Comparison of ENCODE assay signal across 9 cellular contexts in genomic region chr5:179697993-179698934, GRCh38. TPM values are rescaled to one million over a fixed set of nuclear protein-coding genes. Genes with fewer than 3 reads are reported as not detected.
A peak's percentile ranks its signal among the peaks of the same experiment; 100 is the strongest.
DNase-seq lines count a peak whose midpoint lies in the region; ATAC-seq, FAIRE-seq and TF ChIP-seq lines count a peak whose summit lies in the region.
"Had no signal": no experiment of that assay in that cellular context is flagged by ENCODE, and none has a peak within 500 bp of the region (broad histone marks: within the 10 kb centered on the region; RNA-seq: fewer than 3 reads in every experiment).

No MANE protein-coding gene starts in this region.

- H3K4me3 Mint-ChIP-seq in activated CD4-positive, alpha-beta T cell treated with anti-CD3 and anti-CD28 coated beads for 36 hours = peak overlapping the region; percentile 94

- H3K9me3 ChIP-seq in BE2C = no peaks in the 10 kb centered on the region
- no peaks in the 10 kb centered on the region for H3K9me3 ChIP-seq in colonic mucosa

- peak overlapping the region; percentile 87 for H3K4me3 ChIP-seq in BE2C (ENCODE audit: low read depth, low read length)
- H3K4me3 ChIP-seq in colonic mucosa = peak overlapping the region; percentile 72

- H3K9me3 Mint-ChIP-seq in activated CD4-positive, alpha-beta T cell treated with anti-CD3 and anti-CD28 coated beads for 36 hours (ENCODE audit: low read depth) = no peaks in the 10 kb centered on the region

- H3K27ac ChIP-seq in colonic mucosa = peak overlapping the region; percentile 95
- peak overlapping the region; percentile 94 for H3K27ac ChIP-seq in layer of hippocampus (ENCODE audit: low read depth, low read length)

- peaks cover 19% of the 10 kb centered on the region for H3K36me3 ChIP-seq in BE2C
- H3K36me3 ChIP-seq in colonic mucosa = no peaks in the 10 kb centered on the region

- POLR2A ChIA-PET in activated CD4-positive, alpha-beta T cell treated with anti-CD3 and anti-CD28 coated beads for 36 hours (lab: Charles Lee) = interaction anchor here (0.9 to 2.2 kb wide), 5 partner anchors 20 to 75 kb away, joined by 5 to 11 read pairs (median 6); partner anchors contain the start of genes HNRNPH1 and MAML1

- CTCF ChIA-PET in activated CD4-positive, alpha-beta T cell treated with anti-CD3 and anti-CD28 coated beads for 36 hours (lab: Charles Lee) = no interaction called here

- peak; percentile 86 for FAIRE-seq in GM19239 (lab: Jason Lieb, UNC)
- FAIRE-seq: islet of Langerhans had no signal

- H3K36me3 Mint-ChIP-seq in activated CD4-positive, alpha-beta T cell treated with anti-CD3 and anti-CD28 coated beads for 36 hours (ENCODE audit: low read depth) = peaks cover 35% of the 10 kb centered on the region

- DNase-seq in BE2C = peak; percentile 99
- peak; percentile 31 for DNase-seq in GM19239 (ENCODE audit: insufficient read length, low spot score)
- peak; percentile 79 for DNase-seq in NCI-H510A treated with DMSO at 0.1 percent for 48 hours (lab: John Stamatoyannopoulos, UW)
- peak; percentile 99 for DNase-seq in activated CD4-positive, alpha-beta T cell treated with anti-CD3 and anti-CD28 coated beads for 36 hours
- peak; percentile 99 for DNase-seq in colonic mucosa
- DNase-seq in stimulated activated CD4-positive, alpha-beta T cell treated with anti-CD3 and anti-CD28 coated beads, Interleukin-1b, Interleukin-23, amount 100 ng/mL, for 24 hours (ENCODE audit: low read depth in 4 of 4, low spot score in 1 of 4) = peak; percentile 91 to 98 (median 98)

- H3K27me3 ChIP-seq in BE2C = no peaks in the 10 kb centered on the region
- no peaks in the 10 kb centered on the region for H3K27me3 ChIP-seq in colonic mucosa
- no peaks in the 10 kb centered on the region for H3K27me3 ChIP-seq in layer of hippocampus (ENCODE audit: control insufficient read depth, insufficient read depth, low read length)

- TF ChIP-seq CTCF in BE2C (IDR thresholded peaks at IDR 0.05; ENCODE audit: low read depth, low read length) = no peak
- TF ChIP-seq CTCF in colonic mucosa (IDR thresholded peaks at IDR 0.05) = no peak

- H3K4me1 Mint-ChIP-seq in activated CD4-positive, alpha-beta T cell treated with anti-CD3 and anti-CD28 coated beads for 36 hours = peaks cover 34% of the 10 kb centered on the region

- H3K4me1 ChIP-seq in BE2C = no peaks in the 10 kb centered on the region; the same call in 1 of the 2 replicates
- H3K4me1 ChIP-seq in colonic mucosa = peaks cover 15% of the 10 kb centered on the region

- no peaks in the 10 kb centered on the region for H3K27me3 Mint-ChIP-seq in activated CD4-positive, alpha-beta T cell treated with anti-CD3 and anti-CD28 coated beads for 36 hours

- ATAC-seq in HG03442 (IDR thresholded peaks at IDR 0.05; ENCODE audit: unreplicated experiment) = peak; percentile 85
- peak; percentile 89 for ATAC-seq in activated CD4-positive, alpha-beta T cell treated with anti-CD3 and anti-CD28 coated beads for 36 hours

- intact Hi-C loops in activated CD4-positive, alpha-beta T cell treated with anti-CD3 and anti-CD28 coated beads for 36 hours (cut with DNase I, micrococcal nuclease) = loop anchor here (1.0 to 5.0 kb wide), 13 partner anchors 20 to 1071 kb away; partner anchors contain the start of genes HNRNPH1 (in 2 of the 2), MAML1 (in 2 of the 2), RUFY1 (in 2 of the 2) and CLK4 (in 1 of the 2)
- intact Hi-C loops in colonic mucosa (cut with DNase I) = loop anchor here (5.0 kb wide), 1 partner anchor 34 kb away; the partner anchor contains the start of gene MAML1

- H3K9ac ChIP-seq in colonic mucosa (ENCODE audit: low read depth in 2 of 2, low read length in 2 of 2) = peak overlapping the region; percentile 91 to 98

- peak overlapping the region; percentile 100 for H3K27ac Mint-ChIP-seq in activated CD4-positive, alpha-beta T cell treated with anti-CD3 and anti-CD28 coated beads for 36 hours

RNA-seq across cellular contexts. Expression of gene CANX, which starts 0.5 kb away (rescaled TPM):
- 525 TPM for polyA plus RNA-seq in BE2C (2012; ENCODE audit: insufficient read depth, insufficient read length, low read depth)
- 100 to 1,000 TPM; 472 to 554 TPM for total RNA-seq in activated CD4-positive, alpha-beta T cell treated with anti-CD3 and anti-CD28 coated beads for 36 hours
- total RNA-seq in colonic mucosa = 100 to 1,000 TPM; 571 to 818 TPM

RNA-seq across cellular contexts. Expression of gene CBY3, which starts 17.4 kb away (rescaled TPM):
- not detected for polyA plus RNA-seq in BE2C (2012; ENCODE audit: insufficient read depth, insufficient read length, low read depth)
- under 1 TPM; 0.40 to 0.71 TPM for total RNA-seq in activated CD4-positive, alpha-beta T cell treated with anti-CD3 and anti-CD28 coated beads for 36 hours
- not detected for total RNA-seq in colonic mucosa

RNA-seq across cellular contexts. Expression of gene MAML1, which starts 34.4 kb away (rescaled TPM):
- polyA plus RNA-seq in BE2C (2012; ENCODE audit: insufficient read depth, insufficient read length, low read depth) = 21.4 TPM
- 10 to 100 TPM; 25.4 to 32.6 TPM for total RNA-seq in activated CD4-positive, alpha-beta T cell treated with anti-CD3 and anti-CD28 coated beads for 36 hours
- 10 to 100 TPM; 29.7 TPM for total RNA-seq in colonic mucosa

Comparison
In these comparisons a context has a peak if more than half of its experiments do, and no peak if none do; other contexts are left out.
1. Peak in every context shown above with its lines: DNase-seq, ATAC-seq, H3K4me3 ChIP-seq and H3K27ac ChIP-seq.
2. DNase-seq: peak in every context shown above with its lines; median percentile 99 in BE2C; 99 in activated CD4-positive, alpha-beta T cell treated with anti-CD3 and anti-CD28 coated beads for 36 hours; 99 in colonic mucosa; 98 in stimulated activated CD4-positive, alpha-beta T cell treated with anti-CD3 and anti-CD28 coated beads, Interleukin-1b, Interleukin-23, amount 100 ng/mL, for 24 hours; 79 in NCI-H510A treated with DMSO at 0.1 percent for 48 hours; 31 in GM19239.